In genomic region chr1:58133562-58133961, GRCh38 we compare ENCODE assay signal across 9 cellular contexts.
"Had no signal": no experiment of that assay in that cellular context is flagged by ENCODE, and none has a peak within 500 bp of the region (broad histone marks: within the 10 kb centered on the region; RNA-seq: fewer than 3 reads in every experiment).

No MANE protein-coding gene starts in this region.

- H2AFZ ChIP-seq: GM23248, GM23338 had no signal

- H3K4me2 ChIP-seq: GM23338 had no signal

- H3K4me3 ChIP-seq: GM23248, GM23338, HAP-1 had no signal

- H3K9ac ChIP-seq: GM23248 had no signal

- H3K4me1 ChIP-seq: HAP-1 had no signal

- H3K9me3 ChIP-seq: HAP-1 had no signal

- DNase-seq: GM23248, GOT3, H7, H9, HCEC 1CT, HFFc6 had no signal

- H3K36me3 ChIP-seq: HAP-1 had no signal

- ATAC-seq: GM23338, HCT116 had no signal

- H3K27ac ChIP-seq: GM23248 had no signal
